29 cellular contexts compared by ENCODE assay signal in genomic region chr7:69263550-69263949, GRCh38.
"Had no signal": no experiment of that assay in that cellular context is flagged by ENCODE, and none has a peak within 500 bp of the region (broad histone marks: within the 10 kb centered on the region; RNA-seq: fewer than 3 reads in every experiment).

No MANE protein-coding gene starts in this region.

- H3K9me3 ChIP-seq: ovary, psoas muscle, spleen, thoracic aorta, thyroid gland, tibial nerve, upper lobe of left lung, uterus had no signal

- H3K4me2 ChIP-seq: neural progenitor cell, smooth muscle cell had no signal

- H3K4me1 ChIP-seq: parathyroid adenoma, psoas muscle, spleen, tibial nerve, uterus had no signal

- H3K27me3 ChIP-seq: ovary, tibial nerve, upper lobe of left lung, uterus had no signal

- ATAC-seq: naive thymus-derived CD4-positive, alpha-beta T cell; natural killer cell; psoas muscle; right cardiac atrium; sciatic nerve; stimulated activated memory B cell treated with anti-CD40 and anti-IgM and Interleukin-4, amounts not matched to agents 10 μg/mL and 1 μg/mL and 100 μg/mL, for 72 hours; stimulated activated naive CD8-positive, alpha-beta T cell treated with anti-CD3 and anti-CD28 coated beads, Interleukin-15, amount 100 ng/mL, for 72 hours; stimulated activated naive CD8-positive, alpha-beta T cell treated with anti-CD3 and anti-CD28 coated beads, Interleukin-15, Interleukin-2, amounts not matched to agents 100 U/mL and 50 U/mL, for 24 hours had no signal

- H3K9ac ChIP-seq: neural progenitor cell, parathyroid adenoma had no signal

- H3K27ac ChIP-seq: neural progenitor cell, ovary, parathyroid adenoma, psoas muscle, skin epidermis, spleen, thoracic aorta, thyroid gland, tibial nerve, upper lobe of left lung, uterus had no signal

- H3K36me3 ChIP-seq: neural progenitor cell, ovary, spleen, thoracic aorta, thyroid gland, tibial nerve, upper lobe of left lung, uterus had no signal

- DNase-seq: naive thymus-derived CD4-positive, alpha-beta T cell; natural killer cell; occipital lobe; ovary; posterior cingulate gyrus; psoas muscle; right cardiac atrium; spleen; stimulated activated CD4-positive, alpha-beta T cell treated with anti-CD3 and anti-CD28 coated beads, Interleukin-12 subunit alpha, Interleukin-12 subunit beta, amount 100 ng/mL, for 4 hours; stimulated activated CD4-positive, alpha-beta T cell treated with anti-CD3 and anti-CD28 coated beads, Interleukin-1b, Interleukin-23, amount 100 ng/mL, for 48 hours; stimulated activated CD4-positive, alpha-beta T cell treated with anti-CD3 and anti-CD28 coated beads, Interleukin-4, amount 100 ng/mL, for 1 hour; stimulated activated CD4-positive, alpha-beta T cell treated with anti-CD3 and anti-CD28 coated beads, Interleukin-4, amount 100 ng/mL, for 4 hours; stimulated activated CD8-positive, alpha-beta memory T cell treated with anti-CD3 and anti-CD28 coated beads, Interleukin-4, amount 100 ng/mL, for 48 hours; stimulated activated naive CD4-positive, alpha-beta T cell; stimulated activated naive CD8-positive, alpha-beta T cell treated with anti-CD3 and anti-CD28 coated beads, Interleukin-15, amount 100 ng/mL, for 72 hours; stimulated activated naive CD8-positive, alpha-beta T cell treated with anti-CD3 and anti-CD28 coated beads, Interleukin-15, Interleukin-2, amounts not matched to agents 100 U/mL and 50 U/mL, for 24 hours; substantia nigra; thyroid gland; trophoblast cell; upper lobe of left lung; uterus had no signal

- H3K4me3 ChIP-seq: neural progenitor cell, ovary, psoas muscle, skin epidermis, smooth muscle cell, spleen, thoracic aorta, thyroid gland, tibial nerve, upper lobe of left lung, uterus had no signal

- H2AFZ ChIP-seq: neural progenitor cell, parathyroid adenoma had no signal
